11 cellular contexts compared by ENCODE assay signal in genomic region chr9:34072410-34072809, GRCh38. TPM values are rescaled to one million over a fixed set of nuclear protein-coding genes. Genes with fewer than 3 reads are reported as not detected.
DNase-seq lines count a peak whose midpoint lies in the region; ATAC-seq, FAIRE-seq and TF ChIP-seq lines count a peak whose summit lies in the region.
"Had no signal": no experiment of that assay in that cellular context is flagged by ENCODE, and none has a peak within 500 bp of the region (broad histone marks: within the 10 kb centered on the region; RNA-seq: fewer than 3 reads in every experiment).

No MANE protein-coding gene starts in this region.

- no peaks in the 10 kb centered on the region for H3K79me1 ChIP-seq in H1 (ENCODE audit: low read depth, low read length)

- no peak overlapping the region for H3K23ac ChIP-seq in H1 (ENCODE audit: insufficient read length)

- H3K9me3 Mint-ChIP-seq in neural progenitor cell = no peaks in the 10 kb centered on the region

- peak overlapping the region; percentile 64; the same call in 1 of the 2 replicates for H2BK5ac ChIP-seq in H1 (ENCODE audit: low read depth, low read length)

- H2BK15ac ChIP-seq in H1 (ENCODE audit: low read length) = no peak overlapping the region

- H3K4me2 ChIP-seq in A549 (peak overlapping the region; percentile 67), H1 (ENCODE audit: insufficient read depth in 1 of 2, low read depth in 2 of 2, low read length in 2 of 2) (no peak overlapping the region; a peak in 1 of 4 replicates), neural progenitor cell (no peak overlapping the region)

- peak overlapping the region; percentile 34; the same call in 1 of the 2 replicates for H3K18ac ChIP-seq in H1 (ENCODE audit: extremely low read depth, low read length)

- H2BK120ac ChIP-seq in H1 (replicated peaks; ENCODE audit: low read depth, low read length) = peak overlapping the region; percentile 93

- H3K79me2 ChIP-seq in H1 (ENCODE audit: control insufficient read depth in 1 of 2, insufficient read depth in 2 of 2, low read length in 2 of 2) (no peaks in the 10 kb centered on the region), neural progenitor cell (ENCODE audit: low read depth) (no peaks in the 10 kb centered on the region)

- H3K4me3 ChIP-seq in A549 (no peak overlapping the region), H1 (ENCODE audit: extremely low read depth in 1 of 4, insufficient read depth in 2 of 4, low read depth in 3 of 4, low read length in 4 of 4) (no peak overlapping the region), neural progenitor cell (no peak overlapping the region)

- peak overlapping the region; percentile 21; the same call in 1 of the 2 replicates for H2BK20ac ChIP-seq in H1 (ENCODE audit: low read length)

- no peak overlapping the region; the same call in 1 of the 2 replicates for H2AK5ac ChIP-seq in H1 (ENCODE audit: low read depth, low read length)

- CTCF ChIA-PET in A549 (lab: Yijun Ruan, JAX) = interaction anchor here (1.2 to 6.8 kb wide), 13 partner anchors 9 to 334 kb away, joined by 3 to 125 read pairs (median 11); no protein-coding TSS in a partner anchor
- CTCF ChIA-PET in H1 (lab: Charles Lee; ENCODE audit: partially characterized antibody) = interaction anchor here (0.9 to 3.0 kb wide), 13 partner anchors 8 to 181 kb away, joined by 3 to 26 read pairs (median 6); no protein-coding TSS in a partner anchor

- POLR2A ChIA-PET in A549 (lab: Yijun Ruan, JAX) = interaction anchor here (0.9 to 2.8 kb wide), 2 partner anchors 23 to 27 kb away, joined by 5 to 37 read pairs; partner anchors contain the start of gene UBAP2
- POLR2A ChIA-PET in H1 (lab: Charles Lee; ENCODE audit: partially characterized antibody) = interaction anchor here (1.3 to 2.9 kb wide), 4 partner anchors 9 to 106 kb away, joined by 3 to 27 read pairs (median 4); partner anchors contain the start of genes UBAP1 and UBAP2

- H3K4ac ChIP-seq in H1 (replicated peaks; ENCODE audit: insufficient read length, low read depth, low read length) = no peak overlapping the region

- H3K4me1 Mint-ChIP-seq in neural progenitor cell = peaks cover 3% of the 10 kb centered on the region
- H3K4me1 Mint-ChIP-seq: B cell had no signal

- H3K36me3 ChIP-seq in H1 (ENCODE audit: control insufficient read depth in 2 of 4, insufficient read depth in 4 of 4, low read length in 3 of 4) (no peaks in the 10 kb centered on the region), neural progenitor cell (no peaks in the 10 kb centered on the region)

- H4K91ac ChIP-seq in H1 (replicated peaks; ENCODE audit: insufficient read length, low read length) = peak overlapping the region; percentile 75

- H2AFZ ChIP-seq in H1 (ENCODE audit: low read length) (peak overlapping the region; percentile 73), neural progenitor cell (replicated peaks) (peak overlapping the region; percentile 96)

- no peak overlapping the region for H4K8ac ChIP-seq in H1 (ENCODE audit: extremely low read depth, insufficient read depth, low read length)

- ATAC-seq in A549 = no peak

- H3K27me3 ChIP-seq in H1 (replicated peaks in 1 of 4; ENCODE audit: control insufficient read depth in 3 of 4, extremely low read depth in 1 of 4, insufficient read depth in 3 of 4, low read length in 3 of 4) (no peaks in the 10 kb centered on the region), neural progenitor cell (no peaks in the 10 kb centered on the region)

- H3K36me3 Mint-ChIP-seq in neural progenitor cell = no peaks in the 10 kb centered on the region

- H3K4me1 ChIP-seq in A549 (peaks cover 22% of the 10 kb centered on the region), H1 (replicated peaks in 1 of 4; ENCODE audit: control insufficient read depth in 3 of 4, insufficient read depth in 4 of 4, low read length in 3 of 4) (peaks cover 0 to 11% (median 5%) of the 10 kb centered on the region in 4 experiments; a peak in 5 of 7 replicates), neural progenitor cell (no peaks in the 10 kb centered on the region)

- FAIRE-seq in A549 (lab: Jason Lieb, UNC) (no peak), H1 (lab: Jason Lieb, UNC) (no peak)

- no peak for TF ChIP-seq POLR2A in A549 (IDR thresholded peaks at IDR 0.05; ENCODE audit: low read length)
- peak in 1 of 2 experiments; percentile 38; a peak in 1 of 3 replicates for TF ChIP-seq POLR2A in H1 (IDR thresholded peaks at IDR 0.05; ENCODE audit: control extremely low read depth in 1 of 2, low read depth in 2 of 2, low read length in 2 of 2)

- H4K20me1 ChIP-seq in H1 (replicated peaks in 1 of 2; ENCODE audit: control insufficient read depth in 1 of 2, insufficient read depth in 2 of 2, low read length in 2 of 2) = no peaks in the 10 kb centered on the region
- no peaks in the 10 kb centered on the region for H4K20me1 ChIP-seq in neural progenitor cell (ENCODE audit: low read depth)

- peaks cover 2% of the 10 kb centered on the region for H3K27me3 Mint-ChIP-seq in neural progenitor cell (ENCODE audit: insufficient read depth, low read depth)

- H3K9me3 ChIP-seq in A549 (no peaks in the 10 kb centered on the region), H1 (ENCODE audit: insufficient read depth in 2 of 2, low read depth in 1 of 2, low read length in 1 of 2) (no peaks in the 10 kb centered on the region), neural progenitor cell (ENCODE audit: low read depth) (no peaks in the 10 kb centered on the region)

- in situ Hi-C loops in KBM-7 (cut with MboI; ENCODE audit: low pct_unique_long_range_greater_than_20kb, low sequenced_read_pairs) = no loop called here

- H3K27ac Mint-ChIP-seq in neural progenitor cell = no peak overlapping the region
- H3K27ac Mint-ChIP-seq: B cell had no signal

- peak overlapping the region; percentile 61 to 78 for H3K27ac ChIP-seq in A549
- peak overlapping the region; percentile 49 for H3K27ac ChIP-seq in H1 (ENCODE audit: low read depth, low read length)
- no peak overlapping the region for H3K27ac ChIP-seq in neural progenitor cell
- no peak overlapping the region for H3K27ac ChIP-seq in substantia nigra (ENCODE audit: low read depth, low read length, poor library complexity, severe bottlenecking)

- TF ChIP-seq CTCF in A549 (IDR thresholded peaks at IDR 0.05) (no peak), H1 (IDR thresholded peaks at IDR 0.05; ENCODE audit: control extremely low read depth in 1 of 3, insufficient read depth in 1 of 3, low read depth in 1 of 3, low read length in 3 of 3) (no peak), neural progenitor cell (IDR thresholded peaks at IDR 0.05) (no peak)

- 100% methylated on average over 2 of the region's 2 CpGs for WGBS in A549 (ENCODE audit: missing lambda C conversion rate)
- 88% methylated on average over 2 of the region's 2 CpGs; no CpG with 5 or more reads in 1 of the 2 experiments for WGBS in H1 (ENCODE audit: extremely low coverage in 1 of 2, insufficient coverage in 1 of 2, insufficient read length in 1 of 2, insufficient replicate concordance in 2 of 2, low coverage in 1 of 2, low lambda C conversion rate in 2 of 2, missing lambda C conversion rate in 1 of 2), 2 experiments

- no peak overlapping the region for H3K4me3 Mint-ChIP-seq in neural progenitor cell
- H3K4me3 Mint-ChIP-seq: B cell had no signal

- no peak for TF ChIP-seq RAD21 in A549 (conservative IDR thresholded peaks at IDR 0.05 in 1 of 2, IDR thresholded peaks at IDR 0.05 in 1 of 2)
- no peak for TF ChIP-seq RAD21 in H1 (IDR thresholded peaks at IDR 0.05 in 1 of 2, conservative IDR thresholded peaks at IDR 0.05 in 1 of 2; ENCODE audit: low read depth in 2 of 2, low read length in 2 of 2)

- peak overlapping the region in 1 of 4 experiments; percentile 19; a peak in 1 of 7 replicates for H3K9ac ChIP-seq in H1 (replicated peaks in 1 of 4; ENCODE audit: extremely low read depth in 1 of 4, low read depth in 3 of 4, low read length in 3 of 4)
- no peak overlapping the region for H3K9ac ChIP-seq in neural progenitor cell

- H3K14ac ChIP-seq in H1 (ENCODE audit: insufficient read length) = no peak overlapping the region

- TF ChIP-seq EP300 in A549 (IDR thresholded peaks at IDR 0.05) (no peak), H1 (IDR thresholded peaks at IDR 0.05; ENCODE audit: borderline replicate concordance in 1 of 2, low read depth in 2 of 2, low read length in 2 of 2) (no peak)

- DNase-seq in A549 (ENCODE audit: low read depth in 1 of 2, low spot score in 1 of 2) (no peak), KBM-7 (peak; percentile 21), H1 (ENCODE audit: low read depth in 1 of 2, low spot score in 2 of 2) (no peak), neural progenitor cell (ENCODE audit: low spot score) (peak; percentile 3), substantia nigra (lab: John Stamatoyannopoulos, UW) (no peak), MV-4-11 (lab: John Stamatoyannopoulos, UW) (no peak), EL (no peak)
- no peak for DNase-seq in activated CD4-positive, CD25-positive, alpha-beta regulatory T cell treated with anti-CD3 and anti-CD28 coated beads, Interleukin-2, amount 50 U/mL, for 72 hours
- DNase-seq: caudate nucleus, hippocampal formation had no signal

- H2BK12ac ChIP-seq in H1 (ENCODE audit: low read depth, low read length) = no peak overlapping the region

- H4K5ac ChIP-seq in H1 (ENCODE audit: insufficient read length, low read depth, low read length) = peak overlapping the region; percentile 20

- H3F3A ChIP-seq in neural progenitor cell (ENCODE audit: low read depth) = peaks cover 5% of the 10 kb centered on the region

- no peaks in the 10 kb centered on the region for H3K23me2 ChIP-seq in H1 (ENCODE audit: low read depth, low read length)

- no peak overlapping the region for H3K56ac ChIP-seq in H1 (replicated peaks; ENCODE audit: insufficient read length, low read depth, low read length)

RNA-seq across cellular contexts. Expression of gene UBAP2, which starts 23.7 kb away (rescaled TPM):
- polyA plus RNA-seq in A549 (2011; rRNA removed) = 25.0 and 26.8 TPM in 2 replicates
- polyA plus RNA-seq in A549 (2012; cell fraction: cytosol; rRNA removed) = 38.9 and 52.6 TPM in 2 replicates
- 85.6 and 111 TPM in 2 replicates for polyA plus RNA-seq in A549 (2012; cell fraction: nucleus; rRNA removed)
- 29.5 to 32.9 TPM (median 30.0 TPM) in 3 replicates for polyA plus RNA-seq in A549 (2017; fragmentation: RNase III; extraction: RNeasy Plus Mini Kit Qiagen cat#74134 plus additional on column Dnase treatment)
- polyA minus RNA-seq in A549 (2011; rRNA and poly(A)+ RNA removed) = 32.4 and 40.0 TPM in 2 replicates
- total RNA-seq in H1 (2021; fragmentation: NEBNext Ultra II Directional; extraction: Animal tissue kit (Norgen Biotek cat#: 25700)) = 72.0 and 75.0 TPM in 2 replicates
- polyA plus RNA-seq in H1 (2011; rRNA removed) = 81.4 and 88.2 TPM in 2 replicates
- 37.6 TPM for polyA plus RNA-seq in H1 (2011; cell fraction: cytosol; rRNA removed)
- polyA plus RNA-seq in H1 (2011; cell fraction: nucleus; rRNA removed) = 102 TPM
- 50.9 to 59.2 TPM (median 53.6 TPM) in 4 replicates for polyA plus RNA-seq in H1 (2012, experiment 1 of 2)
- polyA plus RNA-seq in H1 (2012, experiment 2 of 2) = 24.9 TPM
- 45.0 TPM for polyA plus RNA-seq in H1 (2013, experiment 1 of 2)
- polyA plus RNA-seq in H1 (2013, experiment 2 of 2) = 43.8 TPM
- polyA minus RNA-seq in H1 (2011; rRNA and poly(A)+ RNA removed) = 52.1 and 53.7 TPM in 2 replicates
- polyA minus RNA-seq in H1 (2011; cell fraction: cytosol; rRNA and poly(A)+ RNA removed) = 32.0 TPM
- 63.7 TPM for polyA minus RNA-seq in H1 (2011; cell fraction: nucleus; rRNA and poly(A)+ RNA removed)
- 24.3 and 28.8 TPM in 2 replicates for total RNA-seq in neural progenitor cell (ENCODE audit: low replicate concordance)

RNA-seq across cellular contexts. Expression of gene DCAF12, which starts 54.1 kb away (rescaled TPM):
- polyA plus RNA-seq in A549 (2011; rRNA removed) = 56.5 and 73.6 TPM in 2 replicates
- 18.9 and 26.1 TPM in 2 replicates for polyA plus RNA-seq in A549 (2012; cell fraction: cytosol; rRNA removed)
- 8.9 and 18.9 TPM in 2 replicates for polyA plus RNA-seq in A549 (2012; cell fraction: nucleus; rRNA removed)
- polyA plus RNA-seq in A549 (2017; fragmentation: RNase III; extraction: RNeasy Plus Mini Kit Qiagen cat#74134 plus additional on column Dnase treatment) = 24.8 to 28.5 TPM (median 26.7 TPM) in 3 replicates
- 70.0 and 85.1 TPM in 2 replicates for polyA minus RNA-seq in A549 (2011; rRNA and poly(A)+ RNA removed)
- total RNA-seq in H1 (2021; fragmentation: NEBNext Ultra II Directional; extraction: Animal tissue kit (Norgen Biotek cat#: 25700)) = 27.5 and 29.2 TPM in 2 replicates
- polyA plus RNA-seq in H1 (2011; rRNA removed) = 18.6 and 22.7 TPM in 2 replicates
- polyA plus RNA-seq in H1 (2011; cell fraction: cytosol; rRNA removed) = 20.5 TPM
- polyA plus RNA-seq in H1 (2011; cell fraction: nucleus; rRNA removed) = 16.3 TPM
- 17.7 to 24.9 TPM (median 18.5 TPM) in 4 replicates for polyA plus RNA-seq in H1 (2012, experiment 1 of 2)
- polyA plus RNA-seq in H1 (2012, experiment 2 of 2) = 15.3 TPM
- 12.5 TPM for polyA plus RNA-seq in H1 (2013, experiment 1 of 2)
- polyA plus RNA-seq in H1 (2013, experiment 2 of 2) = 12.9 TPM
- 71.0 and 87.5 TPM in 2 replicates for polyA minus RNA-seq in H1 (2011; rRNA and poly(A)+ RNA removed)
- polyA minus RNA-seq in H1 (2011; cell fraction: cytosol; rRNA and poly(A)+ RNA removed) = 18.5 TPM
- 28.2 TPM for polyA minus RNA-seq in H1 (2011; cell fraction: nucleus; rRNA and poly(A)+ RNA removed)
- 37.6 and 41.0 TPM in 2 replicates for total RNA-seq in neural progenitor cell (ENCODE audit: low replicate concordance)

Comparison
In these comparisons a context has a peak if more than half of its experiments do, and no peak if none do; other contexts are left out.
1. DNase-seq: peak in KBM-7 (single experiment) and neural progenitor cell (single experiment); none in A549 (0 of 2), H1 (0 of 2), substantia nigra (0 of 49), MV-4-11 (single experiment), activated CD4-positive, CD25-positive, alpha-beta regulatory T cell treated with anti-CD3 and anti-CD28 coated beads, Interleukin-2, amount 50 U/mL, for 72 hours (single experiment) and EL (single experiment).
2. H3K27ac ChIP-seq: peak in A549 (2 of 2) and H1 (single experiment); none in neural progenitor cell (single experiment) and substantia nigra (single experiment).